ENCODE assay signal across 16 cellular contexts in the genomic region with DNA sequence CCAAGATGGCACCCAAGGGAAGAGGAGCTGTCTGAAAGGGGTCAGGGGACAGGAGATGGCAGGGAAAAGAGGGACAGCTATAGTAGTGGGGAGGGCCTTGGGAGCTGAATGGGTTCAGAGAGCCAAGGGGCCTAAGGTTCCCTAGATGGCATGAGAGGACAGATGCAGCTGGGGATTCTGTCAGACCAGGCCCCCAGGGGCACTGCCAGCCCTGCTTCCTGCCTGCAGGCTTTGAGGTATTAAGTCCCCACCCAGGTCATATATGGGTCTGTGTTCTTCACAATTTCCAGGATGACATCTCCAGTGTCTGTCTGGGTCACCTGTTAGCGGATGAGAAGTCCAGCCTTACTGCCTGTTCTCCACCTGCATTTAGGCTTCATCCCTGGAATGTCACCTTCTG. TPM values are rescaled to one million over a fixed set of nuclear protein-coding genes. Genes with fewer than 3 reads are reported as not detected.
"Had no signal": no experiment of that assay in that cellular context is flagged by ENCODE, and none has a peak within 500 bp of the region (broad histone marks: within the 10 kb centered on the region; RNA-seq: fewer than 3 reads in every experiment).

No MANE protein-coding gene starts in this region.

- H3K27me3 ChIP-seq: ascending aorta, breast epithelium, right lobe of liver, testis had no signal

- H3K9me3 ChIP-seq: ascending aorta, breast epithelium, right lobe of liver, stomach, testis had no signal

- H3K27ac ChIP-seq: ascending aorta, breast epithelium, epithelial cell of prostate, right lobe of liver, testis had no signal

- H3K36me3 ChIP-seq: ascending aorta, breast epithelium, right lobe of liver, stomach had no signal

- H3K9me3 Mint-ChIP-seq: activated naive CD4-positive, alpha-beta T cell treated with anti-CD3 and anti-CD28 coated beads for 36 hours; effector memory CD8-positive, alpha-beta T cell; immature natural killer cell; natural killer cell treated with Interleukin-12 subunit alpha and Interleukin-12 subunit beta and Interleukin-15 and Interleukin-18, amount 100 ng/mL, for 72 hours had no signal

- H3K36me3 Mint-ChIP-seq: immature natural killer cell; natural killer cell treated with Interleukin-12 subunit alpha and Interleukin-12 subunit beta and Interleukin-15 and Interleukin-18, amount 100 ng/mL, for 72 hours had no signal

- H3K4me3 Mint-ChIP-seq: activated naive CD4-positive, alpha-beta T cell treated with anti-CD3 and anti-CD28 coated beads for 36 hours; effector memory CD8-positive, alpha-beta T cell; immature natural killer cell; natural killer cell treated with Interleukin-12 subunit alpha and Interleukin-12 subunit beta and Interleukin-15 and Interleukin-18, amount 100 ng/mL, for 72 hours had no signal

- H3K4me3 ChIP-seq: ascending aorta, breast epithelium, right lobe of liver, stomach, testis had no signal

- H3K27ac Mint-ChIP-seq: activated naive CD4-positive, alpha-beta T cell treated with anti-CD3 and anti-CD28 coated beads for 36 hours; effector memory CD8-positive, alpha-beta T cell; immature natural killer cell had no signal

- DNase-seq: activated CD4-positive, CD25-positive, alpha-beta regulatory T cell treated with anti-CD3 and anti-CD28 coated beads, Interleukin-2, amount 50 U/mL, for 72 hours; activated naive CD4-positive, alpha-beta T cell treated with anti-CD3 and anti-CD28 coated beads for 36 hours; dermis blood vessel endothelial cell; effector memory CD8-positive, alpha-beta T cell; foreskin melanocyte; immature natural killer cell; mesenchymal stem cell; occipital lobe; right lobe of liver; stomach; testis had no signal

RNA-seq across cellular contexts. Expression of gene NEURL1, which starts 56.7 kb away (rescaled TPM):
- total RNA-seq: ascending aorta, dermis blood vessel endothelial cell, fibroblast of lung had no signal
